ENCODE assay signal across 1 cellular context in genomic region chr2:70255637-70256314, GRCh38.
TF ChIP-seq lines count a peak whose summit lies in the region.

No MANE protein-coding gene starts in this region.

TF ChIP-seq in GM23338, 12 proteins besides CTCF, POLR2A, EP300 and RAD21:
- TF ChIP-seq CREB1 (CRISPR knock-in tag; IDR thresholded peaks at IDR 0.05; ENCODE audit: low read depth): no peak
- TF ChIP-seq REST (IDR thresholded peaks at IDR 0.05; ENCODE audit: unreplicated experiment): no peak
- no peak for TF ChIP-seq STAT1 (IDR thresholded peaks at IDR 0.05; ENCODE audit: unreplicated experiment)
- no peak for TF ChIP-seq NANOG (IDR thresholded peaks at IDR 0.05; ENCODE audit: borderline replicate concordance)
- TF ChIP-seq ZNF114 (CRISPR knock-in tag; IDR thresholded peaks at IDR 0.05): no peak
- no peak for TF ChIP-seq ZNF462 (CRISPR knock-in tag; IDR thresholded peaks at IDR 0.05)
- TF ChIP-seq POLR2AphosphoS5 (IDR thresholded peaks at IDR 0.05; ENCODE audit: low read depth): no peak
- no peak for TF ChIP-seq ETS1 (IDR thresholded peaks at IDR 0.05)
- TF ChIP-seq JUNB (IDR thresholded peaks at IDR 0.05; ENCODE audit: unreplicated experiment): no peak
- TF ChIP-seq EZH2 (IDR thresholded peaks at IDR 0.05; ENCODE audit: low read depth, unreplicated experiment): no peak
- TF ChIP-seq EZH2phosphoT487 (IDR thresholded peaks at IDR 0.05; ENCODE audit: unreplicated experiment): no peak
- no peak for TF ChIP-seq ZNF331 (CRISPR knock-in tag; IDR thresholded peaks at IDR 0.05; ENCODE audit: low read depth)
